Comparison of ENCODE assay signal across 18 cellular contexts in genomic region chr5:1161108-1161831, GRCh38. TPM values are rescaled to one million over a fixed set of nuclear protein-coding genes. Genes with fewer than 3 reads are reported as not detected.
DNase-seq lines count a peak whose midpoint lies in the region; ATAC-seq and TF ChIP-seq lines count a peak whose summit lies in the region.
"Had no signal": no experiment of that assay in that cellular context is flagged by ENCODE, and none has a peak within 500 bp of the region (broad histone marks: within the 10 kb centered on the region; RNA-seq: fewer than 3 reads in every experiment).

No MANE protein-coding gene starts in this region.

- H3K27me3 ChIP-seq in upper lobe of left lung, result peaks cover 0 to 2% (median 0%) of the 10 kb centered on the region in 4 donors

- TF ChIP-seq CTCF in upper lobe of left lung (IDR thresholded peaks at IDR 0.05), result no peak

- 74 to 87% methylated on average over 6 to 23 of the region's 23 CpGs for WGBS in upper lobe of left lung, 2 donors

- DNase-seq in SHP77 (lab: John Stamatoyannopoulos, UW) (peak; percentile 51 to 63), SHP77 treated with DMSO at 0.1 percent for 48 hours (lab: John Stamatoyannopoulos, UW) (no peak), RPMI7951 (ENCODE audit: low read depth) (peak; percentile 55), left ventricle myocardium superior (no peak), upper lobe of left lung (no peak), SK-N-DZ (ENCODE audit: low spot score) (no peak), NCI-H1048 (lab: John Stamatoyannopoulos, UW) (no peak)
- DNase-seq: activated CD4-positive, alpha-beta T cell treated with anti-CD3 and anti-CD28 coated beads for 48 hours; DMS79; HCEC 1CT; naive thymus-derived CD4-positive, alpha-beta T cell; NCI-H446 treated with DMSO at 0.1 percent for 48 hours; SW 1271 had no signal

- intact Hi-C loops in left ventricle myocardium superior (cut with micrococcal nuclease), result no loop called here

- no peak for TF ChIP-seq POLR2A in upper lobe of left lung (IDR thresholded peaks at IDR 0.05)

- ATAC-seq in left ventricle myocardium superior (peak; percentile 39), upper lobe of left lung (ENCODE audit: low FRiP score in 2 of 2) (peak; percentile 2 to 4), GM18519 (IDR thresholded peaks at IDR 0.05; ENCODE audit: low FRiP score, unreplicated experiment) (no peak)
- ATAC-seq: activated T-helper 17 cell treated with anti-CD3 and anti-CD28 coated beads, Interleukin-2, amount 50 U/mL, for 72 hours; naive thymus-derived CD4-positive, alpha-beta T cell had no signal

- peaks cover 0 to 4% (median 0%) of the 10 kb centered on the region in 4 donors for H3K9me3 ChIP-seq in upper lobe of left lung

- no peaks in the 10 kb centered on the region for H3K36me3 ChIP-seq in upper lobe of left lung

- peaks cover 3 to 24% (median 12%) of the 10 kb centered on the region in 4 donors for H3K4me1 ChIP-seq in upper lobe of left lung

- H3K4me3 ChIP-seq in upper lobe of left lung, result no peak overlapping the region
- H3K4me3 ChIP-seq: skin epidermis had no signal

- H3K27ac ChIP-seq in upper lobe of left lung, result no peak overlapping the region
- H3K27ac ChIP-seq: KMS-11 had no signal

- no peak for TF ChIP-seq EP300 in upper lobe of left lung (IDR thresholded peaks at IDR 0.05)

RNA-seq across cellular contexts. Expression of gene SLC6A19, which starts 40.1 kb away (rescaled TPM):
- not detected in 2 replicates for total RNA-seq in RPMI7951 (2014; rRNA removed; shearing (Covaris generic))
- not detected for total RNA-seq in left ventricle myocardium superior
- under 1 TPM in 2 of 6 donors, not detected in 4; 0.03 to 0.06 TPM for total RNA-seq in upper lobe of left lung
- polyA plus RNA-seq in SK-N-DZ (2014; cell fraction: cytosol; rRNA removed), result not detected in 2 replicates
- polyA plus RNA-seq in SK-N-DZ (2014; cell fraction: nucleus; rRNA removed), result not detected in 2 replicates
- total RNA-seq: activated T-helper 17 cell treated with anti-CD3 and anti-CD28 coated beads, Interleukin-2, amount 50 U/mL, for 72 hours; naive thymus-derived CD4-positive, alpha-beta T cell; ureter had no signal
- polyA plus RNA-seq: naive thymus-derived CD4-positive, alpha-beta T cell had no signal

RNA-seq across cellular contexts. Expression of gene SLC12A7, which starts 49.4 kb away (rescaled TPM):
- total RNA-seq in RPMI7951 (2014; rRNA removed; shearing (Covaris generic)), result 0.98 and 1.4 TPM in 2 replicates
- total RNA-seq in left ventricle myocardium superior (230 TPM), upper lobe of left lung (100 to 1,000 TPM in 1 of 6 donors, 10 to 100 TPM in 5; 31.3 to 138 (median 48.5) TPM)
- polyA plus RNA-seq in SK-N-DZ (2014; cell fraction: cytosol; rRNA removed), result 0.28 and 0.56 TPM in 2 replicates
- polyA plus RNA-seq in SK-N-DZ (2014; cell fraction: nucleus; rRNA removed), result 0.99 and 6.8 TPM in 2 replicates

Comparison
In these comparisons a context has a peak if more than half of its experiments do, and no peak if none do; other contexts are left out.
1. DNase-seq: peak in SHP77 (2 of 2) and RPMI7951 (single experiment); none in SHP77 treated with DMSO at 0.1 percent for 48 hours (single experiment), left ventricle myocardium superior (single experiment), upper lobe of left lung (0 of 2), SK-N-DZ (single experiment) and NCI-H1048 (single experiment).
2. RNA of gene SLC12A7, which starts 49.4 kb away (total RNA-seq): 230 TPM in left ventricle myocardium superior (single experiment) and 31.3 to 138 TPM in upper lobe of left lung; 0.98 to 1.4 TPM in RPMI7951; every median in the first group is over 10 times any median in the second.